8 cellular contexts compared by ENCODE assay signal in genomic region chr15:69478259-69478687, GRCh38. TPM values are rescaled to one million over a fixed set of nuclear protein-coding genes. Genes with fewer than 3 reads are reported as not detected.
DNase-seq lines count a peak whose midpoint lies in the region; ATAC-seq and TF ChIP-seq lines count a peak whose summit lies in the region.

No MANE protein-coding gene starts in this region.

- ATAC-seq in HG03354 (IDR thresholded peaks at IDR 0.05; ENCODE audit: poor library complexity, severe bottlenecking, unreplicated experiment): no peak

- H3K27ac ChIP-seq in testis: no peak overlapping the region

- H3K4me1 ChIP-seq in testis: no peaks in the 10 kb centered on the region

- H3K27me3 ChIP-seq in testis: no peaks in the 10 kb centered on the region

- no peaks in the 10 kb centered on the region for H3K9me3 ChIP-seq in testis

- intact Hi-C loops in testis (cut with DNase I; ENCODE audit: low total_unique reads): no loop called here

- DNase-seq in DMS 273 (lab: John Stamatoyannopoulos, UW; ENCODE audit: unreplicated experiment): peak; percentile 81
- DNase-seq in DMS 273 treated with DMSO at 0.1 percent for 48 hours (lab: John Stamatoyannopoulos, UW): no peak
- DNase-seq in NCI-H1417 treated with DMSO at 0.1 percent for 48 hours (lab: John Stamatoyannopoulos, UW): peak; percentile 62
- DNase-seq in T-helper 9 cell: peak; percentile 47
- peak; percentile 72 for DNase-seq in dermis blood vessel endothelial cell
- peak; percentile 66 to 76 for DNase-seq in lung microvascular endothelial cell (ENCODE audit: low read depth in 2 of 2)
- DNase-seq in testis: peak; percentile 75

- TF ChIP-seq POLR2A in testis (IDR thresholded peaks at IDR 0.05): no peak

- WGBS in testis, 2 donors: 25 to 28% methylated on average over 9 to 12 of the region's 12 CpGs

- peak; percentile 52 to 76 (median 71) for TF ChIP-seq CTCF in testis (IDR thresholded peaks at IDR 0.05)

- no peaks in the 10 kb centered on the region for H3K36me3 ChIP-seq in testis (ENCODE audit: low read depth, missing control alignments)

- H3K4me3 ChIP-seq in testis: no peak overlapping the region

RNA-seq across cellular contexts. Expression of gene RPLP1, which starts 25.7 kb away (rescaled TPM):
- total RNA-seq in dermis blood vessel endothelial cell (31.0 and 63.8 TPM in 2 replicates), lung microvascular endothelial cell (47.3 and 66.7 TPM in 2 replicates), testis (100 to 1,000 TPM; 245 to 513 TPM)
- 1,127 TPM for polyA plus RNA-seq in testis (ENCODE audit: insufficient read depth, low read depth, low replicate concordance)
